1 cellular context compared by ENCODE assay signal in the genomic region with DNA sequence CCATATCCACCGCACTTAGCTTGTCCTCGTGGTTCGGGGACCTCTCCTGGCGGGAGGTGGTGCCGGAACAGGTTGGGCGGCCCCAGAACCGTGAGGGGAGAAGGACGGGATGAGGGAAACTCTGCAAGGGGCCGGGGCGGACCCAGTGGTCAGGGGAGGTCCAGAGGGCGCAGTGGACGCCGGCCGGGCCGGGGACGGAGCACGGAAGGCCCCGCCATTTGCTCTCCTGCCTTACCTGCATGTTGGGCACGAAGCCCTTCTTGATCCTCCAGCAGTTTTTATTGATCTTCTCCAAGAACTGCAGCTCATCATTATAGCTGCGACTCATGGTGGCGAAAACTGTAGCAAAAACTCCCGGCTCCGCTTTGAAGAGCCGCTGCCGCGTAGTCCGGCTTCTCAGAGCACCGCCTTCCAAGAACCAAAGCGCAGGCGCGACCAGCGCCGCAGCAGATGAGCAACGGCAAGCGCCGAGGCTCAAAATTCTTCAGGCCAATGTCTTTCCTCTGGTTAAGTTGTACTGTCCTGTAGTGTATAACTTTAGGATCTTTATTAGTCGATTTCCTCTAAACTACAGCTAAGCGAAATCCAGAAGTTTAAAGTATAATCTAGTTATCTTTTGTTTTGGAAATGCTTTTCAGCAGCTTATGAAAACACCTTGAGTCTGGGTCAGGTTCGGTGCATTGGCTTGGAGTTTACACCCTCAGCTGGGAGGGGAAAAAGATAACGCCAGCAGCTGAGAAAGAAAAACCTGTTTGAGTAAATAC.
TF ChIP-seq lines count a peak whose summit lies in the region.

A gene (minus strand): TSS at position 419 of the 764 bp plus-strand sequence. CDS start 91 bp downstream, at position 328.

TF ChIP-seq in GM12878, 131 proteins besides CTCF, POLR2A, EP300 and RAD21 (continued from another document and continues in another):
- TF ChIP-seq, protein P1, sequence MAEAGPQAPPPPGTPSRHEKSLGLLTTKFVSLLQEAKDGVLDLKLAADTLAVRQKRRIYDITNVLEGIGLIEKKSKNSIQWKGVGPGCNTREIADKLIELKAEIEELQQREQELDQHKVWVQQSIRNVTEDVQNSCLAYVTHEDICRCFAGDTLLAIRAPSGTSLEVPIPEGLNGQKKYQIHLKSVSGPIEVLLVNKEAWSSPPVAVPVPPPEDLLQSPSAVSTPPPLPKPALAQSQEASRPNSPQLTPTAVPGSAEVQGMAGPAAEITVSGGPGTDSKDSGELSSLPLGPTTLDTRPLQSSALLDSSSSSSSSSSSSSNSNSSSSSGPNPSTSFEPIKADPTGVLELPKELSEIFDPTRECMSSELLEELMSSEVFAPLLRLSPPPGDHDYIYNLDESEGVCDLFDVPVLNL (IDR thresholded peaks at IDR 0.05; ENCODE audit: low read depth, low read length): peak; percentile 83
- TF ChIP-seq, protein P2, sequence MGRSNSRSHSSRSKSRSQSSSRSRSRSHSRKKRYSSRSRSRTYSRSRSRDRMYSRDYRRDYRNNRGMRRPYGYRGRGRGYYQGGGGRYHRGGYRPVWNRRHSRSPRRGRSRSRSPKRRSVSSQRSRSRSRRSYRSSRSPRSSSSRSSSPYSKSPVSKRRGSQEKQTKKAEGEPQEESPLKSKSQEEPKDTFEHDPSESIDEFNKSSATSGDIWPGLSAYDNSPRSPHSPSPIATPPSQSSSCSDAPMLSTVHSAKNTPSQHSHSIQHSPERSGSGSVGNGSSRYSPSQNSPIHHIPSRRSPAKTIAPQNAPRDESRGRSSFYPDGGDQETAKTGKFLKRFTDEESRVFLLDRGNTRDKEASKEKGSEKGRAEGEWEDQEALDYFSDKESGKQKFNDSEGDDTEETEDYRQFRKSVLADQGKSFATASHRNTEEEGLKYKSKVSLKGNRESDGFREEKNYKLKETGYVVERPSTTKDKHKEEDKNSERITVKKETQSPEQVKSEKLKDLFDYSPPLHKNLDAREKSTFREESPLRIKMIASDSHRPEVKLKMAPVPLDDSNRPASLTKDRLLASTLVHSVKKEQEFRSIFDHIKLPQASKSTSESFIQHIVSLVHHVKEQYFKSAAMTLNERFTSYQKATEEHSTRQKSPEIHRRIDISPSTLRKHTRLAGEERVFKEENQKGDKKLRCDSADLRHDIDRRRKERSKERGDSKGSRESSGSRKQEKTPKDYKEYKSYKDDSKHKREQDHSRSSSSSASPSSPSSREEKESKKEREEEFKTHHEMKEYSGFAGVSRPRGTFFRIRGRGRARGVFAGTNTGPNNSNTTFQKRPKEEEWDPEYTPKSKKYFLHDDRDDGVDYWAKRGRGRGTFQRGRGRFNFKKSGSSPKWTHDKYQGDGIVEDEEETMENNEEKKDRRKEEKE (IDR thresholded peaks at IDR 0.05): no peak
- TF ChIP-seq SUPT20H (IDR thresholded peaks at IDR 0.05; ENCODE audit: borderline replicate concordance, control insufficient read depth, low read depth, low read length) (no peak), NRF1 (conservative IDR thresholded peaks at IDR 0.05; ENCODE audit: low read depth, low read length) (peak; percentile 74), NFIC (IDR thresholded peaks at IDR 0.05; ENCODE audit: low read depth, low read length) (no peak), HCFC1 (IDR thresholded peaks at IDR 0.05; ENCODE audit: low read length) (peak; percentile 52; the same call in 1 of the 2 replicates), CHD2 (IDR thresholded peaks at IDR 0.05; ENCODE audit: borderline replicate concordance, low read depth, low read length) (no peak), PAX5 (IDR thresholded peaks at IDR 0.05; ENCODE audit: borderline replicate concordance, low read depth, low read length) (no peak), RUNX3 (IDR thresholded peaks at IDR 0.05; ENCODE audit: low read length) (peak; percentile 57), JUND (IDR thresholded peaks at IDR 0.05; ENCODE audit: low read depth, low read length) (no peak), ASH2L (IDR thresholded peaks at IDR 0.05; ENCODE audit: borderline replicate concordance, low read depth) (no peak), MEF2A (IDR thresholded peaks at IDR 0.05; ENCODE audit: insufficient read depth, low read depth, low read length) (no peak), SMC3 (IDR thresholded peaks at IDR 0.05; ENCODE audit: borderline replicate concordance, low read length) (no peak), FOXK2 (IDR thresholded peaks at IDR 0.05) (no peak), BCL11A (IDR thresholded peaks at IDR 0.05; ENCODE audit: low read depth, low read length) (no peak), SREBF2 (IDR thresholded peaks at IDR 0.05; ENCODE audit: low read length) (no peak), RBBP5 (conservative IDR thresholded peaks at IDR 0.05) (no peak), KAT2A (conservative IDR thresholded peaks at IDR 0.05; ENCODE audit: control insufficient read depth, low read depth, low read length) (no peak), CEBPB (IDR thresholded peaks at IDR 0.05; ENCODE audit: borderline replicate concordance in 1 of 2, low read depth in 2 of 2, low read length in 2 of 2) (no peak), MTA2 (IDR thresholded peaks at IDR 0.05; ENCODE audit: low read depth) (no peak), ZNF217 (IDR thresholded peaks at IDR 0.05) (no peak), GABPA (IDR thresholded peaks at IDR 0.05; ENCODE audit: low read depth) (no peak), RFX5 (IDR thresholded peaks at IDR 0.05; ENCODE audit: low read depth, low read length) (no peak), DPF2 (IDR thresholded peaks at IDR 0.05) (no peak), RAD51 (IDR thresholded peaks at IDR 0.05) (no peak), YY1 (IDR thresholded peaks at IDR 0.05; ENCODE audit: low read depth, low read length) (no peak; the same call in 1 of the 2 replicates), RELA (IDR thresholded peaks at IDR 0.05; ENCODE audit: borderline replicate concordance, partially characterized antibody) (no peak), ZNF24 (IDR thresholded peaks at IDR 0.05) (no peak), RCOR1 (conservative IDR thresholded peaks at IDR 0.05; ENCODE audit: low read depth, low read length) (no peak), PML (IDR thresholded peaks at IDR 0.05; ENCODE audit: low read length) (0 out of 2 replicates have a peak, but pooled peaks have one; percentile 45), SREBF1 (IDR thresholded peaks at IDR 0.05; ENCODE audit: low read length) (no peak), EGR1 (IDR thresholded peaks at IDR 0.05; ENCODE audit: borderline replicate concordance in 1 of 2, low read depth in 2 of 2, low read length in 2 of 2) (no peak), TAF1 (IDR thresholded peaks at IDR 0.05; ENCODE audit: borderline replicate concordance, low read depth, low read length) (peak; percentile 83), KDM1A (IDR thresholded peaks at IDR 0.05; ENCODE audit: borderline replicate concordance) (no peak), BHLHE40 (IDR thresholded peaks at IDR 0.05; ENCODE audit: borderline replicate concordance in 1 of 2, low read depth in 2 of 2, low read length in 1 of 2) (no peak), SUZ12 (IDR thresholded peaks at IDR 0.05; ENCODE audit: unreplicated experiment) (no peak), SPI1 (IDR thresholded peaks at IDR 0.05; ENCODE audit: borderline replicate concordance, insufficient read depth, low read depth, low read length) (no peak), SP1 (IDR thresholded peaks at IDR 0.05; ENCODE audit: low read depth, low read length) (no peak), SMARCA5 (IDR thresholded peaks at IDR 0.05) (no peak), EZH2 (IDR thresholded peaks at IDR 0.05; ENCODE audit: borderline replicate concordance, control insufficient read depth, low read depth, low read length) (no peak), TBL1XR1 (IDR thresholded peaks at IDR 0.05; ENCODE audit: low read depth, low read length) (no peak), STAT3 (IDR thresholded peaks at IDR 0.05; ENCODE audit: low read depth, low read length) (no peak), SMAD1 (IDR thresholded peaks at IDR 0.05; ENCODE audit: low read depth, partially characterized antibody) (no peak), IKZF2 (IDR thresholded peaks at IDR 0.05) (no peak), CREM (IDR thresholded peaks at IDR 0.05; ENCODE audit: low read depth) (no peak)
- TF ChIP-seq, protein P3, sequence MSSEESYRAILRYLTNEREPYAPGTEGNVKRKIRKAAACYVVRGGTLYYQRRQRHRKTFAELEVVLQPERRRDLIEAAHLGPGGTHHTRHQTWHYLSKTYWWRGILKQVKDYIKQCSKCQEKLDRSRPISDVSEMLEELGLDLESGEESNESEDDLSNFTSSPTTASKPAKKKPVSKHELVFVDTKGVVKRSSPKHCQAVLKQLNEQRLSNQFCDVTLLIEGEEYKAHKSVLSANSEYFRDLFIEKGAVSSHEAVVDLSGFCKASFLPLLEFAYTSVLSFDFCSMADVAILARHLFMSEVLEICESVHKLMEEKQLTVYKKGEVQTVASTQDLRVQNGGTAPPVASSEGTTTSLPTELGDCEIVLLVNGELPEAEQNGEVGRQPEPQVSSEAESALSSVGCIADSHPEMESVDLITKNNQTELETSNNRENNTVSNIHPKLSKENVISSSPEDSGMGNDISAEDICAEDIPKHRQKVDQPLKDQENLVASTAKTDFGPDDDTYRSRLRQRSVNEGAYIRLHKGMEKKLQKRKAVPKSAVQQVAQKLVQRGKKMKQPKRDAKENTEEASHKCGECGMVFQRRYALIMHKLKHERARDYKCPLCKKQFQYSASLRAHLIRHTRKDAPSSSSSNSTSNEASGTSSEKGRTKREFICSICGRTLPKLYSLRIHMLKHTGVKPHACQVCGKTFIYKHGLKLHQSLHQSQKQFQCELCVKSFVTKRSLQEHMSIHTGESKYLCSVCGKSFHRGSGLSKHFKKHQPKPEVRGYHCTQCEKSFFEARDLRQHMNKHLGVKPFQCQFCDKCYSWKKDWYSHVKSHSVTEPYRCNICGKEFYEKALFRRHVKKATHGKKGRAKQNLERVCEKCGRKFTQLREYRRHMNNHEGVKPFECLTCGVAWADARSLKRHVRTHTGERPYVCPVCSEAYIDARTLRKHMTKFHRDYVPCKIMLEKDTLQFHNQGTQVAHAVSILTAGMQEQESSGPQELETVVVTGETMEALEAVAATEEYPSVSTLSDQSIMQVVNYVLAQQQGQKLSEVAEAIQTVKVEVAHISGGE (CRISPR knock-in tag; IDR thresholded peaks at IDR 0.05): no peak
- TF ChIP-seq, protein P4, sequence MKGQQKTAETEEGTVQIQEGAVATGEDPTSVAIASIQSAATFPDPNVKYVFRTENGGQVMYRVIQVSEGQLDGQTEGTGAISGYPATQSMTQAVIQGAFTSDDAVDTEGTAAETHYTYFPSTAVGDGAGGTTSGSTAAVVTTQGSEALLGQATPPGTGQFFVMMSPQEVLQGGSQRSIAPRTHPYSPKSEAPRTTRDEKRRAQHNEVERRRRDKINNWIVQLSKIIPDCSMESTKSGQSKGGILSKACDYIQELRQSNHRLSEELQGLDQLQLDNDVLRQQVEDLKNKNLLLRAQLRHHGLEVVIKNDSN (IDR thresholded peaks at IDR 0.05; ENCODE audit: borderline replicate concordance, extremely low read length, insufficient read depth, low read depth, low read length): no peak
- TF ChIP-seq, protein P5, sequence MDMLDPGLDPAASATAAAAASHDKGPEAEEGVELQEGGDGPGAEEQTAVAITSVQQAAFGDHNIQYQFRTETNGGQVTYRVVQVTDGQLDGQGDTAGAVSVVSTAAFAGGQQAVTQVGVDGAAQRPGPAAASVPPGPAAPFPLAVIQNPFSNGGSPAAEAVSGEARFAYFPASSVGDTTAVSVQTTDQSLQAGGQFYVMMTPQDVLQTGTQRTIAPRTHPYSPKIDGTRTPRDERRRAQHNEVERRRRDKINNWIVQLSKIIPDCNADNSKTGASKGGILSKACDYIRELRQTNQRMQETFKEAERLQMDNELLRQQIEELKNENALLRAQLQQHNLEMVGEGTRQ (IDR thresholded peaks at IDR 0.05; ENCODE audit: borderline replicate concordance, low read depth, low read length): no peak
- TF ChIP-seq, protein P6, sequence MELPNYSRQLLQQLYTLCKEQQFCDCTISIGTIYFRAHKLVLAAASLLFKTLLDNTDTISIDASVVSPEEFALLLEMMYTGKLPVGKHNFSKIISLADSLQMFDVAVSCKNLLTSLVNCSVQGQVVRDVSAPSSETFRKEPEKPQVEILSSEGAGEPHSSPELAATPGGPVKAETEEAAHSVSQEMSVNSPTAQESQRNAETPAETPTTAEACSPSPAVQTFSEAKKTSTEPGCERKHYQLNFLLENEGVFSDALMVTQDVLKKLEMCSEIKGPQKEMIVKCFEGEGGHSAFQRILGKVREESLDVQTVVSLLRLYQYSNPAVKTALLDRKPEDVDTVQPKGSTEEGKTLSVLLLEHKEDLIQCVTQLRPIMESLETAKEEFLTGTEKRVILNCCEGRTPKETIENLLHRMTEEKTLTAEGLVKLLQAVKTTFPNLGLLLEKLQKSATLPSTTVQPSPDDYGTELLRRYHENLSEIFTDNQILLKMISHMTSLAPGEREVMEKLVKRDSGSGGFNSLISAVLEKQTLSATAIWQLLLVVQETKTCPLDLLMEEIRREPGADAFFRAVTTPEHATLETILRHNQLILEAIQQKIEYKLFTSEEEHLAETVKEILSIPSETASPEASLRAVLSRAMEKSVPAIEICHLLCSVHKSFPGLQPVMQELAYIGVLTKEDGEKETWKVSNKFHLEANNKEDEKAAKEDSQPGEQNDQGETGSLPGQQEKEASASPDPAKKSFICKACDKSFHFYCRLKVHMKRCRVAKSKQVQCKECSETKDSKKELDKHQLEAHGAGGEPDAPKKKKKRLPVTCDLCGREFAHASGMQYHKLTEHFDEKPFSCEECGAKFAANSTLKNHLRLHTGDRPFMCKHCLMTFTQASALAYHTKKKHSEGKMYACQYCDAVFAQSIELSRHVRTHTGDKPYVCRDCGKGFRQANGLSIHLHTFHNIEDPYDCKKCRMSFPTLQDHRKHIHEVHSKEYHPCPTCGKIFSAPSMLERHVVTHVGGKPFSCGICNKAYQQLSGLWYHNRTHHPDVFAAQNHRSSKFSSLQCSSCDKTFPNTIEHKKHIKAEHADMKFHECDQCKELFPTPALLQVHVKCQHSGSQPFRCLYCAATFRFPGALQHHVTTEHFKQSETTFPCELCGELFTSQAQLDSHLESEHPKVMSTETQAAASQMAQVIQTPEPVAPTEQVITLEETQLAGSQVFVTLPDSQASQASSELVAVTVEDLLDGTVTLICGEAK (IDR thresholded peaks at IDR 0.05; ENCODE audit: borderline replicate concordance): no peak
- TF ChIP-seq, protein P7, sequence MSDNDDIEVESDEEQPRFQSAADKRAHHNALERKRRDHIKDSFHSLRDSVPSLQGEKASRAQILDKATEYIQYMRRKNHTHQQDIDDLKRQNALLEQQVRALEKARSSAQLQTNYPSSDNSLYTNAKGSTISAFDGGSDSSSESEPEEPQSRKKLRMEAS (IDR thresholded peaks at IDR 0.05; ENCODE audit: low read depth, low read length): no peak
- TF ChIP-seq, protein P8, sequence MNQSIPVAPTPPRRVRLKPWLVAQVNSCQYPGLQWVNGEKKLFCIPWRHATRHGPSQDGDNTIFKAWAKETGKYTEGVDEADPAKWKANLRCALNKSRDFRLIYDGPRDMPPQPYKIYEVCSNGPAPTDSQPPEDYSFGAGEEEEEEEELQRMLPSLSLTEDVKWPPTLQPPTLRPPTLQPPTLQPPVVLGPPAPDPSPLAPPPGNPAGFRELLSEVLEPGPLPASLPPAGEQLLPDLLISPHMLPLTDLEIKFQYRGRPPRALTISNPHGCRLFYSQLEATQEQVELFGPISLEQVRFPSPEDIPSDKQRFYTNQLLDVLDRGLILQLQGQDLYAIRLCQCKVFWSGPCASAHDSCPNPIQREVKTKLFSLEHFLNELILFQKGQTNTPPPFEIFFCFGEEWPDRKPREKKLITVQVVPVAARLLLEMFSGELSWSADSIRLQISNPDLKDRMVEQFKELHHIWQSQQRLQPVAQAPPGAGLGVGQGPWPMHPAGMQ (IDR thresholded peaks at IDR 0.05; ENCODE audit: borderline replicate concordance): no peak
